Comparison of ENCODE assay signal across 8 cellular contexts in the genomic region with DNA sequence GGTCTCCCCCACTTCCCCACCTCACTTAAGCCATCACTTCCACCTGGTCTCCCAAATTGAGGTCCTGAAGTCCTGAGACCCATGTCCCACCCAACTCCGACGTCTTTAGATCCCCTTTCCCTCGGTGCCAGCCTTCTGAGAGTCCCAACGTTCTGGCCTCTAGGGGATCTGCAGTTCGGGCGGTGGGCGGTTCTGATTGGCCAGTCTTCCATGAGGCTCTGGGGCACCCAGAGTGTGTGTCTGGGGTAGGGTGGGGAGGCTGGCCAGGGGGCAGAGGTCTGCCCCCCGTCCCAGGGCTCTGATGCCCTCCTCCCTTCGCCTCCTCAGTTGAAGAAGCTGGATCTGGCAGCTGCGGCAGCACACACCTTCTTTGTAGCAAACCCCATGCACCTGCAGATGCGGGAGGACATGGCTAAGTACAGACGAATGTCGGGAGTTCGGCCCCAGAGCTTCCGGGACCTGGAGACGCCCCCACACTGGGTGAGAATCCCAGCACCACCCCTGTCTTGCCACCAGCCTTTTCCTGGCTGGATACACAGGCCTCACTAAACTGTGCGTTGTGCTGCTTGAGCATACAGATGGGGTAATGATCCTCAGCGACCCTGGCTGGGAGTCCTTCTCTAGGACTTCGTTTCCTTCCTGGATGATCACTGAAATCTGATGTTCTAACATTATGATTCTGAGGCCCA. TPM values are rescaled to one million over a fixed set of nuclear protein-coding genes. Genes with fewer than 3 reads are reported as not detected.
A peak's percentile ranks its signal among the peaks of the same experiment; 100 is the strongest.
DNase-seq lines count a peak whose midpoint lies in the region; ATAC-seq and TF ChIP-seq lines count a peak whose summit lies in the region.

No MANE protein-coding gene starts in this region.

- H3K4me1 Mint-ChIP-seq in activated naive CD4-positive, alpha-beta T cell treated with anti-CD3 and anti-CD28 coated beads, Interleukin-2, amount 10 ng/mL, durations not matched to agents 7 days and 5 days, result peaks cover 25% of the 10 kb centered on the region

- no peak for ATAC-seq in HG03135 (IDR thresholded peaks at IDR 0.05; ENCODE audit: unreplicated experiment)

- DNase-seq in activated naive CD4-positive, alpha-beta T cell treated with anti-CD3 and anti-CD28 coated beads, Interleukin-2, amount 10 ng/mL, durations not matched to agents 7 days and 5 days, result no peak
- DNase-seq in activated naive CD4-positive, alpha-beta T cell (lab: John Stamatoyannopoulos, UW), result no peak
- DNase-seq in adipocyte (ENCODE audit: low read depth) (peak; percentile 82), testis (no peak), NCI-H2029 (lab: John Stamatoyannopoulos, UW) (no peak), NOMO-1 treated with DMSO at 0.1 percent for 48 hours (lab: John Stamatoyannopoulos, UW; ENCODE audit: unreplicated experiment) (no peak)

- TF ChIP-seq POLR2A in testis (IDR thresholded peaks at IDR 0.05), result no peak

- TF ChIP-seq CTCF in testis (IDR thresholded peaks at IDR 0.05), result no peak

- H3K9me3 ChIP-seq in adipocyte (ENCODE audit: control insufficient read depth, low read length) (no peaks in the 10 kb centered on the region), iPS-20b (ENCODE audit: insufficient read depth, low read depth, low read length) (no peaks in the 10 kb centered on the region), testis (no peaks in the 10 kb centered on the region)

- H3K4me3 ChIP-seq in adipocyte (ENCODE audit: low read length), result peak overlapping the region; percentile 87
- peak overlapping the region; percentile 95 for H3K4me3 ChIP-seq in iPS-20b (ENCODE audit: low read length)
- H3K4me3 ChIP-seq in testis, result peak overlapping the region; percentile 75 to 87

- peak overlapping the region; percentile 90 for H3K9ac ChIP-seq in adipocyte (ENCODE audit: low read length)
- peak overlapping the region; percentile 94 for H3K9ac ChIP-seq in iPS-20b (ENCODE audit: low read depth, low read length)

- CTCF ChIA-PET in activated naive CD4-positive, alpha-beta T cell treated with anti-CD3 and anti-CD28 coated beads, Interleukin-2, amount 10 ng/mL, durations not matched to agents 7 days and 5 days (lab: Charles Lee), result interaction anchor here (1.0 to 1.5 kb wide), 5 partner anchors 10 to 208 kb away, joined by 3 to 7 read pairs (median 5); no protein-coding TSS in a partner anchor

- no peaks in the 10 kb centered on the region for H3K9me3 Mint-ChIP-seq in activated naive CD4-positive, alpha-beta T cell treated with anti-CD3 and anti-CD28 coated beads, Interleukin-2, amount 10 ng/mL, durations not matched to agents 7 days and 5 days

- 12 to 35% methylated on average over 9 to 19 of the region's 19 CpGs for WGBS in testis, 2 donors

- H3K36me3 ChIP-seq in adipocyte (ENCODE audit: control insufficient read depth, insufficient read depth, low read length, severe bottlenecking), result no peaks in the 10 kb centered on the region
- H3K36me3 ChIP-seq in iPS-20b (ENCODE audit: insufficient read depth, low read depth, low read length), result peaks cover 42% of the 10 kb centered on the region
- H3K36me3 ChIP-seq in testis (ENCODE audit: low read depth, missing control alignments), result no peaks in the 10 kb centered on the region

- H3K27me3 Mint-ChIP-seq in activated naive CD4-positive, alpha-beta T cell treated with anti-CD3 and anti-CD28 coated beads, Interleukin-2, amount 10 ng/mL, durations not matched to agents 7 days and 5 days, result peaks cover 83% of the 10 kb centered on the region

- H3K4me1 ChIP-seq in adipocyte (ENCODE audit: control insufficient read depth, insufficient read depth, low read length) (peaks cover 9% of the 10 kb centered on the region), iPS-20b (ENCODE audit: insufficient read depth, low read length) (peaks cover 10% of the 10 kb centered on the region; the same call in 1 of the 2 replicates), testis (peaks cover 7% of the 10 kb centered on the region)

- peak overlapping the region; percentile 71 for H3K4me3 Mint-ChIP-seq in activated naive CD4-positive, alpha-beta T cell treated with anti-CD3 and anti-CD28 coated beads, Interleukin-2, amount 10 ng/mL, durations not matched to agents 7 days and 5 days

- intact Hi-C loops in testis (cut with DNase I; ENCODE audit: low total_unique reads), result loop anchor here (10.0 kb wide), 1 partner anchor 55 kb away; the partner anchor contains the start of gene LAG3

- no peak overlapping the region for H3K27ac ChIP-seq in iPS-20b (ENCODE audit: low read length)
- peak overlapping the region; percentile 87 to 91 for H3K27ac ChIP-seq in testis

- H3K27ac Mint-ChIP-seq in activated naive CD4-positive, alpha-beta T cell treated with anti-CD3 and anti-CD28 coated beads, Interleukin-2, amount 10 ng/mL, durations not matched to agents 7 days and 5 days, result no peak overlapping the region

- H3K36me3 Mint-ChIP-seq in activated naive CD4-positive, alpha-beta T cell treated with anti-CD3 and anti-CD28 coated beads, Interleukin-2, amount 10 ng/mL, durations not matched to agents 7 days and 5 days, result no peaks in the 10 kb centered on the region

- H3K27me3 ChIP-seq in adipocyte (replicated peaks; ENCODE audit: control insufficient read depth, insufficient read depth, low read length) (no peaks in the 10 kb centered on the region), iPS-20b (ENCODE audit: insufficient read depth, low read length) (peaks cover 14% of the 10 kb centered on the region), testis (no peaks in the 10 kb centered on the region)

RNA-seq across cellular contexts. Expression of gene P3H3, which starts 1.5 kb away (rescaled TPM):
- 10 to 100 TPM; 13.1 to 18.8 TPM for total RNA-seq in testis
- polyA plus RNA-seq in testis (ENCODE audit: insufficient read depth, low read depth, low replicate concordance), result 19.2 TPM

RNA-seq across cellular contexts. Expression of gene GPR162, which starts 8.1 kb away (rescaled TPM):
- 1 to 10 TPM in 1 of 2 donors, under 1 TPM in 1; 0.94 to 2.2 TPM for total RNA-seq in testis
- 1.8 TPM for polyA plus RNA-seq in testis (ENCODE audit: insufficient read depth, low read depth, low replicate concordance)

RNA-seq across cellular contexts. Expression of gene GNB3, which starts 11.0 kb away (rescaled TPM):
- 1 to 10 TPM; 4.8 to 5.0 TPM for total RNA-seq in testis
- polyA plus RNA-seq in testis (ENCODE audit: insufficient read depth, low read depth, low replicate concordance), result 1.6 TPM

RNA-seq across cellular contexts. Expression of gene CDCA3, which starts 21.4 kb away (rescaled TPM):
- total RNA-seq in testis, result 10 to 100 TPM; 27.5 to 43.5 TPM
- polyA plus RNA-seq in testis (ENCODE audit: insufficient read depth, low read depth, low replicate concordance), result 81.7 TPM

RNA-seq across cellular contexts. Expression of gene USP5, which starts 22.3 kb away (rescaled TPM):
- 10 to 100 TPM; 96.1 to 97.5 TPM for total RNA-seq in testis
- 154 TPM for polyA plus RNA-seq in testis (ENCODE audit: insufficient read depth, low read depth, low replicate concordance)
